In the genomic region with DNA sequence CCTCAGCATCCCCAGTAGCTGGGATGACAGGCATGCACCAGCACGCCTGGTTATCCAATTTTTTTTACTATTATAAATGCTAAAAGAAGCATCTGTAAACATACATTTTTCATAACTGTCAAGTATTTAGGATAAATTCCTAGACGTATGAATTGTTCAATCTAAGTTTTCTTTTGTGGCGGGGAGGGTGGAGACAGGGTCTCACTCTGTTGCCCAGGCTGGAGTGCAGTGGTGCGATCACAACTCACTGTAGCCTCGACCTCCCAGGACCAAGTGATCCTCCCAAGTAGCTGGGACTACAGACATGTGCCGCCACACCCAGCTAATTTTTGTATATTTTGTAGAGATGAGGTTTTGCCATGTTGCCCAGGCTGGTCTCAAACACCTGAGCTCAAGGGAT, we compare ENCODE assay signal across 11 cellular contexts. TPM values are rescaled to one million over a fixed set of nuclear protein-coding genes. Genes with fewer than 3 reads are reported as not detected.
"Had no signal": no experiment of that assay in that cellular context is flagged by ENCODE, and none has a peak within 500 bp of the region (broad histone marks: within the 10 kb centered on the region; RNA-seq: fewer than 3 reads in every experiment).

No MANE protein-coding gene starts in this region.

- H3K27ac ChIP-seq: GM23248 had no signal

- DNase-seq: GM23248, GOT3, H7, H9, HCEC 1CT, HFFc6 had no signal

- H3K4me3 Mint-ChIP-seq: GM23338, H9, HFFc6 had no signal

- H3K9me3 Mint-ChIP-seq: GM23338, H9, HFFc6 had no signal

- H3K4me2 ChIP-seq: GM23338 had no signal

- H3K36me3 ChIP-seq: HAP-1 had no signal

- ATAC-seq: GM23338, HCT116 had no signal

- H3K4me3 ChIP-seq: GM23248, GM23338, HAP-1 had no signal

- H3K9me3 ChIP-seq: HAP-1 had no signal

- H2AFZ ChIP-seq: GM23248, GM23338 had no signal

- H3K27ac Mint-ChIP-seq: HFFc6 had no signal

- H3K9ac ChIP-seq: GM23248 had no signal

- FAIRE-seq: H1, H54 had no signal

RNA-seq across cellular contexts. Expression of a gene that starts 52.2 kb away (rescaled TPM):
- total RNA-seq: GM23248 had no signal
